Comparison of ENCODE assay signal across 20 cellular contexts in the genomic region with DNA sequence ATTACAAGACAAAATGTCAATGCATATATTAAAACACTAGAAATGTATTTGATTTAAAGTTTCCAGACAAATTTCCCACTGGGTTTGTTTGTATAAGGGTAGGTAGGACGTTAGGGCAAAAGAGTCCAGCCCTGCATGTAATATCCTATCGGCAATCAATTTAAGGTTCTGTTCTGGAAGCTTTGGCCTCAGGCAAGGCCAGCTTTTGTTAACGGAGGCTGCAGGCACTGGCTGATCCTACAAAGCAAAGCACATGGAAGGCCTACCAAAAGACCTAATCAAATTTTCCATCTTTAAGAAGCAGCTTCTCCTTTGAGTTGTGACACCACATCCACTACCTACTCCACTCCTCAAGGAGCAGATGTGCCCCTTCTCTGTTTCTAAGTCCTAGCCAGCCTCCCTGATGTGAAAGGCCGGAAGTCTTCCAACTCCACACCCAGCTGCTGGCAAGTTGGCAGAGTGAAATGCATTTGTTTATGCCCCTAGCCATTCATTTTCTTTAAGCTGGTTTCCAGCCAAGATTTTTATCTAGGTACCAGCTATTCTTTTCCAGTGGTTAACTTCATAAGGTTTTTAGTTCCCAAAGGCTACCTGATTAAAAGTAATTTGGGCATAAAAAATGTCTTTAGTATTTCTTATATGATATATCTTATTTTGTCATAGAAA.
DNase-seq lines count a peak whose midpoint lies in the region; ATAC-seq and TF ChIP-seq lines count a peak whose summit lies in the region.
"Had no signal": no experiment of that assay in that cellular context is flagged by ENCODE, and none has a peak within 500 bp of the region (broad histone marks: within the 10 kb centered on the region; RNA-seq: fewer than 3 reads in every experiment).

No MANE protein-coding gene starts in this region.

- DNase-seq in DMS 273 treated with DMSO at 0.1 percent for 48 hours (lab: John Stamatoyannopoulos, UW), result peak; percentile 43
- peak; percentile 1 to 61 for DNase-seq in lung microvascular endothelial cell (ENCODE audit: low read depth in 2 of 2)
- no peak for DNase-seq in SKM-1 treated with dmso at 0.1 percent for 144 hours (lab: John Stamatoyannopoulos, UW; ENCODE audit: unreplicated experiment)
- DNase-seq in endothelial cell (ENCODE audit: low spot score), result no peak
- no peak for DNase-seq in Peyer's patch
- DNase-seq: activated CD4-positive, alpha-beta T cell treated with anti-CD3 and anti-CD28 coated beads, Interleukin-2, amount 50 U/mL, for 4 hours; amniotic stem cell; Caco-2; caudate nucleus; GF-D8; HCEC 1CT; NCI-H187 treated with DMSO at 0.1 percent for 48 hours; right lobe of liver; T-helper 1 cell had no signal

- no peak for ATAC-seq in HG02938 (IDR thresholded peaks at IDR 0.05; ENCODE audit: unreplicated experiment)
- ATAC-seq: HepG2; right lobe of liver; stimulated activated effector memory CD8-positive, alpha-beta T cell treated with anti-CD3 and anti-CD28 coated beads, Interleukin-12 subunit alpha, Interleukin-12 subunit beta, amount 100 ng/mL, for 72 hours had no signal

- TF ChIP-seq RAD21 in Ishikawa (IDR thresholded peaks at IDR 0.05; ENCODE audit: low read depth), result no peak

- H3K9me3 ChIP-seq in Peyer's patch, result no peaks in the 10 kb centered on the region
- H3K9me3 ChIP-seq: Caco-2, right lobe of liver had no signal

- 0 out of 2 replicates have a peak, but pooled peaks have one; percentile 40 for TF ChIP-seq EP300 in Ishikawa (IDR thresholded peaks at IDR 0.05; ENCODE audit: borderline replicate concordance)

- no peaks in the 10 kb centered on the region for H3K4me1 ChIP-seq in Peyer's patch
- H3K4me1 ChIP-seq: Caco-2, right lobe of liver had no signal

- H3K27me3 Mint-ChIP-seq in endothelial cell (ENCODE audit: unreplicated experiment), result no peaks in the 10 kb centered on the region

- TF ChIP-seq CTCF in VCaP (conservative IDR thresholded peaks at IDR 0.05) (no peak), endothelial cell (IDR thresholded peaks at IDR 0.05; ENCODE audit: unreplicated experiment) (no peak), Peyer's patch (IDR thresholded peaks at IDR 0.05) (no peak)

- TF ChIP-seq POLR2A in Peyer's patch (IDR thresholded peaks at IDR 0.05), result no peak

- H3K27ac ChIP-seq in VCaP (peak overlapping the region; percentile 70), Peyer's patch (no peak overlapping the region)
- H3K27ac ChIP-seq: right lobe of liver had no signal

- no peaks in the 10 kb centered on the region for H3K27me3 ChIP-seq in Peyer's patch
- H3K27me3 ChIP-seq: right lobe of liver had no signal

- H3K36me3 ChIP-seq in Peyer's patch, result no peaks in the 10 kb centered on the region
- H3K36me3 ChIP-seq: right lobe of liver had no signal

- no peak overlapping the region for H3K4me3 ChIP-seq in Peyer's patch
- H3K4me3 ChIP-seq: lung, right lobe of liver had no signal

- H3K4me3 Mint-ChIP-seq in endothelial cell (ENCODE audit: unreplicated experiment), result no peak overlapping the region
- H3K4me3 Mint-ChIP-seq: stimulated activated effector memory CD8-positive, alpha-beta T cell treated with anti-CD3 and anti-CD28 coated beads, Interleukin-12 subunit alpha, Interleukin-12 subunit beta, amount 100 ng/mL, for 72 hours had no signal

- no peaks in the 10 kb centered on the region for H3K9me3 Mint-ChIP-seq in endothelial cell (ENCODE audit: unreplicated experiment)
- H3K9me3 Mint-ChIP-seq: stimulated activated effector memory CD8-positive, alpha-beta T cell treated with anti-CD3 and anti-CD28 coated beads, Interleukin-12 subunit alpha, Interleukin-12 subunit beta, amount 100 ng/mL, for 72 hours had no signal

- no peaks in the 10 kb centered on the region for H3K36me3 Mint-ChIP-seq in endothelial cell (ENCODE audit: low read depth, unreplicated experiment)
- H3K36me3 Mint-ChIP-seq: stimulated activated effector memory CD8-positive, alpha-beta T cell treated with anti-CD3 and anti-CD28 coated beads, Interleukin-12 subunit alpha, Interleukin-12 subunit beta, amount 100 ng/mL, for 72 hours had no signal

- no peaks in the 10 kb centered on the region for H3K4me1 Mint-ChIP-seq in endothelial cell (ENCODE audit: unreplicated experiment)
- H3K4me1 Mint-ChIP-seq: stimulated activated effector memory CD8-positive, alpha-beta T cell treated with anti-CD3 and anti-CD28 coated beads, Interleukin-12 subunit alpha, Interleukin-12 subunit beta, amount 100 ng/mL, for 72 hours had no signal

- H3K27ac Mint-ChIP-seq in endothelial cell (ENCODE audit: unreplicated experiment), result no peak overlapping the region
- H3K27ac Mint-ChIP-seq: stimulated activated effector memory CD8-positive, alpha-beta T cell treated with anti-CD3 and anti-CD28 coated beads, Interleukin-12 subunit alpha, Interleukin-12 subunit beta, amount 100 ng/mL, for 72 hours had no signal

TF ChIP-seq in Ishikawa, 13 proteins besides CTCF, POLR2A, EP300 and RAD21:
- no peak for TF ChIP-seq CREB1 (IDR thresholded peaks at IDR 0.05; ENCODE audit: low read depth)
- TF ChIP-seq YY1 (IDR thresholded peaks at IDR 0.05; ENCODE audit: low read depth), result no peak
- TF ChIP-seq FOXM1 (IDR thresholded peaks at IDR 0.05; ENCODE audit: borderline replicate concordance, low read depth), result no peak
- peak; percentile 83 for TF ChIP-seq NFIC (IDR thresholded peaks at IDR 0.05)
- TF ChIP-seq ZBTB7A (IDR thresholded peaks at IDR 0.05; ENCODE audit: low read depth), result no peak
- TF ChIP-seq CEBPB (IDR thresholded peaks at IDR 0.05), result no peak
- no peak for TF ChIP-seq MAX (IDR thresholded peaks at IDR 0.05)
- TF ChIP-seq TAF1 (IDR thresholded peaks at IDR 0.05; ENCODE audit: low read depth), result no peak
- 0 out of 2 replicates have a peak, but pooled peaks have one; percentile 45 for TF ChIP-seq TCF12 (IDR thresholded peaks at IDR 0.05; ENCODE audit: low read depth)

Comparison
In these comparisons a context has a peak if more than half of its experiments do, and no peak if none do; other contexts are left out.
1. DNase-seq: peak in DMS 273 treated with DMSO at 0.1 percent for 48 hours (single experiment) and lung microvascular endothelial cell (2 of 2); none in SKM-1 treated with dmso at 0.1 percent for 144 hours (single experiment), endothelial cell (single experiment) and Peyer's patch (0 of 3).